ENCODE assay signal across 9 cellular contexts in genomic region chr4:21768349-21769310, GRCh38.
A peak's percentile ranks its signal among the peaks of the same experiment; 100 is the strongest.
DNase-seq lines count a peak whose midpoint lies in the region; ATAC-seq, FAIRE-seq and TF ChIP-seq lines count a peak whose summit lies in the region.
"Had no signal": no experiment of that assay in that cellular context is flagged by ENCODE, and none has a peak within 500 bp of the region (broad histone marks: within the 10 kb centered on the region; RNA-seq: fewer than 3 reads in every experiment).

No MANE protein-coding gene starts in this region.

- DNase-seq in CD14-positive monocyte (ENCODE audit: low spot score) (no peak), KBM-7 (peak; percentile 57), RWPE1 (ENCODE audit: low spot score) (peak; percentile 29), fibroblast of gingiva (ENCODE audit: low read depth) (peak; percentile 37), putamen (ENCODE audit: low spot score) (peak; percentile 42), NK-92 (lab: John Stamatoyannopoulos, UW; ENCODE audit: unreplicated experiment) (no peak), urothelium cell line (ENCODE audit: low spot score) (no peak)
- DNase-seq: naive B cell had no signal

- in situ Hi-C loops in KBM-7 (cut with MboI; ENCODE audit: low pct_unique_long_range_greater_than_20kb, low sequenced_read_pairs), result loop anchor here (25.0 kb wide), 1 partner anchor 256 kb away; no protein-coding TSS in a partner anchor

- ATAC-seq in GM18907 (IDR thresholded peaks at IDR 0.05; ENCODE audit: unreplicated experiment), result peak; percentile 66

- H3K36me3 Mint-ChIP-seq in CD14-positive monocyte, result no peaks in the 10 kb centered on the region
- H3K36me3 Mint-ChIP-seq: naive B cell had no signal

- CTCF ChIA-PET in RWPE1 (lab: Yijun Ruan, JAX), result interaction anchor here (0.5 to 0.7 kb wide), 3 partner anchors 242 to 1571 kb away, joined by 3 to 7 read pairs (median 3); no protein-coding TSS in a partner anchor

- POLR2A ChIA-PET in RWPE1 (lab: Yijun Ruan, JAX; ENCODE audit: low non-redundant PET), result no interaction called here

- H3K9me3 Mint-ChIP-seq in CD14-positive monocyte, result no peaks in the 10 kb centered on the region

- H3K27me3 Mint-ChIP-seq in CD14-positive monocyte (ENCODE audit: low read depth in 3 of 3), result peaks cover 3 to 6% (median 4%) of the 10 kb centered on the region in 3 donors

- no peak overlapping the region for H3K27ac Mint-ChIP-seq in CD14-positive monocyte
- H3K27ac Mint-ChIP-seq: naive B cell had no signal

- FAIRE-seq in urothelium cell line (lab: Jason Lieb, UNC), result no peak

- H3K4me3 Mint-ChIP-seq in CD14-positive monocyte, result no peak overlapping the region
- H3K4me3 Mint-ChIP-seq: naive B cell had no signal

- intact Hi-C loops in CD14-positive monocyte (cut with micrococcal nuclease), result no loop called here

- TF ChIP-seq CTCF in CD14-positive monocyte (IDR thresholded peaks at IDR 0.05), result peak; percentile 75
- TF ChIP-seq CTCF in RWPE1 (conservative IDR thresholded peaks at IDR 0.05; ENCODE audit: low read depth), result peak; percentile 75

- no peaks in the 10 kb centered on the region for H3K4me1 Mint-ChIP-seq in CD14-positive monocyte
- H3K4me1 Mint-ChIP-seq: naive B cell had no signal

- H3K27ac ChIP-seq in RWPE1, result no peak overlapping the region

Comparison
In these comparisons a context has a peak if more than half of its experiments do, and no peak if none do; other contexts are left out.
1. DNase-seq: peak in KBM-7 (single experiment), RWPE1 (single experiment), fibroblast of gingiva (single experiment) and putamen (single experiment); none in CD14-positive monocyte (single experiment), NK-92 (single experiment) and urothelium cell line (single experiment).